Comparison of ENCODE assay signal across 7 cellular contexts in the genomic region with DNA sequence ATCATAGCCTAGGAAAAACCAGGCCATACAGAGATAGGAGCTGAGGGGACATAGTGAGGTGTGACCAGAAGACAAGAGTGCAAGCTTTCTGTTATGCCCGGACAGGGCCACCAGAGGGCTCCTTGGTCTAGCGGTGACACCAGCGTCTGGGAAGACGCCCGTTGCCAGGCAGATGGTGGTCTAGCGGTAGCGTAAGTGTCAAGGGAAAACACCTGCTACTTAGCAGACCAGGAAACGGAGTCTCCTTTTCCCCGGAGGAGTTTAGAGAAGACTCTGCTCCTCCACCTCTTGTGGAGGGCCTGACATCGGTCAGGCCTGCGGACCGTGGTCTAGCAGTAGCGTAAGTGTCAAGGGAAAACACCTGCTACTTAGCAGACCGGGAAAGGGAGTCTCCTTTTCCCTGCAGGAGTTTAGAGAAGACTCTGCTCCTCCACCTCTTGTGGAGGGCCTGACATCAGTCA. TPM values are rescaled to one million over a fixed set of nuclear protein-coding genes. Genes with fewer than 3 reads are reported as not detected.
A peak's percentile ranks its signal among the peaks of the same experiment; 100 is the strongest.
DNase-seq lines count a peak whose midpoint lies in the region; TF ChIP-seq lines count a peak whose summit lies in the region.
"Not testable (repeated sequence)": the region's sequence is repeated elsewhere in the genome, so short reads cannot be mapped to it uniquely, and the experiment has no call there.

No MANE protein-coding gene starts in this region.

- peak overlapping the region in 2 of 4 donors; percentile 32 to 39 for H3K27ac ChIP-seq in esophagus muscularis mucosa (replicated peaks in 1 of 4)
- H3K27ac ChIP-seq in mesenchymal stem cell (ENCODE audit: low read length, poor library complexity, severe bottlenecking) = not testable (repeated sequence)

- H3K9ac ChIP-seq in mesenchymal stem cell (ENCODE audit: low read length) = not testable (repeated sequence)

- intact Hi-C loops in esophagus muscularis mucosa (cut with DNase I) = loop anchor here (5.0 kb wide), 1 partner anchor 281 kb away; no protein-coding TSS in a partner anchor

- H3K4ac ChIP-seq in mesenchymal stem cell (ENCODE audit: low read depth in 1 of 2, low read length in 2 of 2) = not testable (repeated sequence)

- H4K8ac ChIP-seq in mesenchymal stem cell (ENCODE audit: low read length) = not testable (repeated sequence)

- not testable (repeated sequence) for H3K23ac ChIP-seq in mesenchymal stem cell (ENCODE audit: low read length in 2 of 2)

- not testable (repeated sequence) for H2BK120ac ChIP-seq in mesenchymal stem cell (ENCODE audit: low read depth, low read length)

- not testable (repeated sequence) for H3K79me1 ChIP-seq in mesenchymal stem cell (replicated peaks; ENCODE audit: low read length, poor library complexity, severe bottlenecking)

- peaks cover 12 to 14% (median 12%) of the 10 kb centered on the region in 4 donors for H3K4me1 ChIP-seq in esophagus muscularis mucosa
- H3K4me1 ChIP-seq in mesenchymal stem cell (ENCODE audit: control insufficient read depth, insufficient read depth, low read depth, low read length) = not testable (repeated sequence)

- peak overlapping the region; percentile 27 to 46 (median 34) for H3K4me3 ChIP-seq in esophagus muscularis mucosa
- H3K4me3 ChIP-seq in mesenchymal stem cell (ENCODE audit: insufficient read depth in 1 of 2, low read depth in 1 of 2, low read length in 2 of 2) = not testable (repeated sequence)

- not testable (repeated sequence) for H2BK15ac ChIP-seq in mesenchymal stem cell (ENCODE audit: low read depth, poor library complexity, severe bottlenecking)

- not testable (repeated sequence) for H3K18ac ChIP-seq in mesenchymal stem cell (ENCODE audit: low read depth in 1 of 2, low read length in 2 of 2)

- not testable (repeated sequence) for H2AFZ ChIP-seq in mesenchymal stem cell (ENCODE audit: low read depth, low read length)

- not testable (repeated sequence) for H4K91ac ChIP-seq in mesenchymal stem cell (ENCODE audit: low read length)

- H3K9me3 ChIP-seq in esophagus muscularis mucosa; mesenchymal stem cell (ENCODE audit: control insufficient read depth, low read length): not testable (repeated sequence)

- not testable (repeated sequence) for H3K36me3 ChIP-seq in esophagus muscularis mucosa; mesenchymal stem cell (ENCODE audit: control insufficient read depth in 1 of 2, insufficient read depth in 2 of 2, low read depth in 1 of 2, low read length in 2 of 2)

- not testable (repeated sequence) for H3K27me3 ChIP-seq in esophagus muscularis mucosa; mesenchymal stem cell (ENCODE audit: control insufficient read depth in 1 of 2, insufficient read depth in 1 of 2, low read length in 2 of 2)

- TF ChIP-seq POLR2A in esophagus muscularis mucosa (IDR thresholded peaks at IDR 0.05; ENCODE audit: low read depth) = not testable (repeated sequence)

- DNase-seq in NCI-H187 (lab: John Stamatoyannopoulos, UW) (peak; percentile 5 to 59), T-helper 1 cell (peak; percentile 47 to 69 (median 59)), mesenchymal stem cell (peak; percentile 70)
- DNase-seq in activated T-helper 9 cell treated with anti-CD3 and anti-CD28 coated beads, Interleukin-2, amount 50 U/mL, for 16 hours (ENCODE audit: low read depth) = peak; percentile 54
- not testable (repeated sequence) for DNase-seq in esophagus muscularis mucosa (ENCODE audit: extremely low spot score)
- peak; percentile 22 to 64 (median 44) for DNase-seq in stimulated activated CD4-positive, alpha-beta T cell treated with anti-CD3 and anti-CD28 coated beads, Interleukin-1b, Interleukin-23, amount 100 ng/mL, for 24 hours (ENCODE audit: low read depth in 4 of 4, low spot score in 1 of 4)

- not testable (repeated sequence) for H3K14ac ChIP-seq in mesenchymal stem cell (ENCODE audit: low read length in 2 of 2)

- H2BK5ac ChIP-seq in mesenchymal stem cell (ENCODE audit: low read depth, low read length, poor library complexity, severe bottlenecking) = not testable (repeated sequence)

- peak overlapping the region; percentile 61 for H3K4me2 ChIP-seq in mesenchymal stem cell (ENCODE audit: low read length, poor library complexity, severe bottlenecking)

- H2BK12ac ChIP-seq in mesenchymal stem cell (ENCODE audit: low read length in 2 of 2) = not testable (repeated sequence)

- TF ChIP-seq CTCF in GM12872 (IDR thresholded peaks at IDR 0.05; ENCODE audit: insufficient read depth, low read depth, low read length) (peak; percentile 56; the same call in 2 of the 3 replicates), esophagus muscularis mucosa (IDR thresholded peaks at IDR 0.05) (peak; percentile 78 to 85 (median 84))

- not testable (repeated sequence) for TF ChIP-seq EP300 in esophagus muscularis mucosa (IDR thresholded peaks at IDR 0.05)

- not testable (repeated sequence) for H2AK5ac ChIP-seq in mesenchymal stem cell (ENCODE audit: low read length, severe bottlenecking)

- 0% methylated on average over 6 of the region's 14 CpGs for WGBS in esophagus muscularis mucosa
- WGBS in mesenchymal stem cell = 25% methylated on average over 14 of the region's 14 CpGs

RNA-seq across cellular contexts. Expression of a gene that starts 5.7 kb away (rescaled TPM):
- 10 to 100 TPM; 66.4 to 77.1 (median 68.3) TPM for total RNA-seq in esophagus muscularis mucosa
- polyA plus RNA-seq in mesenchymal stem cell (2013, experiment 1 of 2) = 26.3 TPM
- polyA plus RNA-seq in mesenchymal stem cell (2013, experiment 2 of 2) = 26.9 TPM

RNA-seq across cellular contexts. Expression of a gene that starts 14.3 kb away (rescaled TPM):
- total RNA-seq in esophagus muscularis mucosa = 100 to 1,000 TPM in 1 of 4 donors, 10 to 100 TPM in 3; 72.1 to 137 (median 80.9) TPM
- polyA plus RNA-seq in mesenchymal stem cell (2013, experiment 1 of 2) = 37.1 TPM
- polyA plus RNA-seq in mesenchymal stem cell (2013, experiment 2 of 2) = 38.5 TPM

RNA-seq across cellular contexts. Expression of a gene that starts 43.6 kb away (rescaled TPM):
- total RNA-seq in esophagus muscularis mucosa = 10 to 100 TPM; 51.5 to 84.6 (median 82.1) TPM
- 76.9 TPM for polyA plus RNA-seq in mesenchymal stem cell (2013, experiment 1 of 2)
- 76.3 TPM for polyA plus RNA-seq in mesenchymal stem cell (2013, experiment 2 of 2)
